ENCODE assay signal across 1 cellular context in the genomic region with DNA sequence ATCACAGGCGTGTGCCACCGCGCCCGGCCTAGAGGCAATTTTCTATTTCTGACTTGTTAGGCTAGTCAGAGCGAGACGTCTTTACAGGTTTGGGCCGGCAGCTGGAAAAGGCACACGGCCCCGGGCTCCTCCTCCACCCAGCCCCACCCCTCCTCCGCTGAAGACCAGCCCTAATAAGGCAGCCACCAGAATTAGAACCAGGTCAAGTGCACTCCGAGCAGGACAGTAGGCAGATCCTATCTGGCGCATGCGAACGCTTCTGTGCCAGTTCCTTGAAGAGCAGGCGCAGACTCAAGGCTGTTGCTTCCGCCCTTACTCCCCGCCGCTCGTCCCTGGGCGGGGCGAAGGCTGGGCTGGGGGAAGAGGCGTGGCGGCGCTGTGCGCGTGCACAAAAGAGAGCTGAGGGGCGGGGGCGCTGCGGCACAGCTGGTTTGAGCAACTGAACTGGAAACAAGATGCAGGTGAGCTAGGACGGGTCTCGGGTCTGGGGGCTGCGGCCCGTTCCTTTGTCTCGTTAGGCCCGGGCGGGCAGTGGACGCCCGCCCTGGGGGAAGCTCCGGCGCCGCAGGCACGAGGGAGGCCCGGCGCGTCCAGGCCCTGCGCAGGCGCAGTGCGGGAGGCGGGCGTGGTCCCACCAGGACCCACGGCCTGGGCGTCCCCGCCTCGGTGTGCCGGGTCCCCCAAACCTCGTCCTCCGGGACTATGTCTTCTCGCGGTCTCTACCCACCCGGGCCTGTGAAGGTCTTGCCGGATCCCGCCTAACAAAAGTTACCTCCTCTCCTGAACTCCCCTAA.
TF ChIP-seq lines count a peak whose summit lies in the region.

TSS of gene PDCL3 (plus strand) at position 381 of the 794 bp plus-strand sequence. CDS start at position 456, 75 bp downstream.

TF ChIP-seq in K562, 482 proteins besides CTCF, POLR2A, EP300 and RAD21 (continued from another document and continues in another):
- TF ChIP-seq SIX5 (IDR thresholded peaks at IDR 0.05; ENCODE audit: borderline replicate concordance in 1 of 2, insufficient read depth in 1 of 2, low read depth in 1 of 2, low read length in 2 of 2) (peak in 1 of 2 experiments; percentile 28; a peak in 1 of 4 replicates), RBBP5 (IDR thresholded peaks at IDR 0.05; ENCODE audit: borderline replicate concordance, insufficient read depth, low read length, poor library complexity, severe bottlenecking) (peak; percentile 63), ZBTB11 (CRISPR knock-in tag; IDR thresholded peaks at IDR 0.05) (peak in 1 of 3 experiments; percentile 43; a peak in 1 of 6 replicates), MXD1 (CRISPR knock-in tag; IDR thresholded peaks at IDR 0.05; ENCODE audit: borderline replicate concordance, poor library complexity, severe bottlenecking) (no peak), NCOA1 (IDR thresholded peaks at IDR 0.05; ENCODE audit: low read depth) (no peak), ZNF717 (CRISPR knock-in tag; IDR thresholded peaks at IDR 0.05) (no peak), PHF20 (IDR thresholded peaks at IDR 0.05; ENCODE audit: partially characterized antibody) (peak; percentile 68), EGR1 (conservative IDR thresholded peaks at IDR 0.05) (peak; percentile 66), MBD2 (IDR thresholded peaks at IDR 0.05; ENCODE audit: borderline replicate concordance, low read depth) (peak; percentile 8; the same call in 1 of the 2 replicates), TARDBP (IDR thresholded peaks at IDR 0.05) (no peak), GTF2E2 (tag; IDR thresholded peaks at IDR 0.05) (no peak), IFI16 (CRISPR knock-in tag; IDR thresholded peaks at IDR 0.05) (no peak), FIP1L1 (IDR thresholded peaks at IDR 0.05; ENCODE audit: low read depth, low read length, poor library complexity, severe bottlenecking) (peak; percentile 88), SIN3A (IDR thresholded peaks at IDR 0.05; ENCODE audit: borderline replicate concordance in 2 of 2, control insufficient read depth in 1 of 2, low read depth in 2 of 2, low read length in 2 of 2) (peak; percentile 59 to 85; a peak in 3 of 4 replicates), HEY1 (CRISPR knock-in tag; IDR thresholded peaks at IDR 0.05; ENCODE audit: borderline replicate concordance) (no peak), FOXK2 (conservative IDR thresholded peaks at IDR 0.05 in 1 of 2, IDR thresholded peaks at IDR 0.05 in 1 of 2; ENCODE audit: low read depth in 2 of 2) (peak in 1 of 2 experiments; percentile 45; a peak in 3 of 4 replicates), POLR2H (tag; IDR thresholded peaks at IDR 0.05; ENCODE audit: low read depth) (peak; percentile 92), NR2C1 (IDR thresholded peaks at IDR 0.05) (peak; percentile 87), NR2C1 (tag; IDR thresholded peaks at IDR 0.05) (peak; percentile 87), BACH1 (tag; IDR thresholded peaks at IDR 0.05) (no peak), SMC3 (conservative IDR thresholded peaks at IDR 0.05; ENCODE audit: insufficient read depth, low read depth, low read length) (no peak), VEZF1 (CRISPR knock-in tag; IDR thresholded peaks at IDR 0.05) (peak; percentile 94), SAP30 (IDR thresholded peaks at IDR 0.05; ENCODE audit: borderline replicate concordance, insufficient read depth, low read depth, low read length, poor library complexity, severe bottlenecking) (peak; percentile 49), ZKSCAN1 (IDR thresholded peaks at IDR 0.05; ENCODE audit: low read depth, low read length) (no peak), KLF1 (tag; IDR thresholded peaks at IDR 0.05) (peak; percentile 66; the same call in 1 of the 2 replicates), SRF (CRISPR knock-in tag; IDR thresholded peaks at IDR 0.05) (peak; percentile 93 to 99), ZNF146 (CRISPR knock-in tag; IDR thresholded peaks at IDR 0.05; ENCODE audit: unreplicated experiment) (no peak), ZNF407 (IDR thresholded peaks at IDR 0.05; ENCODE audit: low read depth) (no peak), ZNF133 (CRISPR knock-in tag; IDR thresholded peaks at IDR 0.05) (no peak), ZNF584 (CRISPR knock-in tag; IDR thresholded peaks at IDR 0.05; ENCODE audit: low read depth) (no peak), YY1 (IDR thresholded peaks at IDR 0.05; ENCODE audit: borderline replicate concordance in 1 of 3, control insufficient read depth in 1 of 3, extremely low read depth in 1 of 3, insufficient read depth in 3 of 3, insufficient read length in 1 of 3, insufficient replicate concordance in 2 of 3, low read depth in 1 of 3, low read length in 2 of 3) (peak in 1 of 3 experiments; percentile 22), GTF3C2 (IDR thresholded peaks at IDR 0.05; ENCODE audit: borderline replicate concordance, extremely low read depth, insufficient read length) (no peak)
- TF ChIP-seq, protein P1, sequence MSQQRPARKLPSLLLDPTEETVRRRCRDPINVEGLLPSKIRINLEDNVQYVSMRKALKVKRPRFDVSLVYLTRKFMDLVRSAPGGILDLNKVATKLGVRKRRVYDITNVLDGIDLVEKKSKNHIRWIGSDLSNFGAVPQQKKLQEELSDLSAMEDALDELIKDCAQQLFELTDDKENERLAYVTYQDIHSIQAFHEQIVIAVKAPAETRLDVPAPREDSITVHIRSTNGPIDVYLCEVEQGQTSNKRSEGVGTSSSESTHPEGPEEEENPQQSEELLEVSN (IDR thresholded peaks at IDR 0.05; ENCODE audit: borderline replicate concordance in 1 of 2, extremely low read depth in 1 of 2, insufficient read depth in 1 of 2, insufficient read length in 1 of 2, low read depth in 1 of 2, low read length in 1 of 2, poor library complexity in 1 of 2, severe bottlenecking in 1 of 2), result peak; percentile 65 to 77
- TF ChIP-seq, protein P2, sequence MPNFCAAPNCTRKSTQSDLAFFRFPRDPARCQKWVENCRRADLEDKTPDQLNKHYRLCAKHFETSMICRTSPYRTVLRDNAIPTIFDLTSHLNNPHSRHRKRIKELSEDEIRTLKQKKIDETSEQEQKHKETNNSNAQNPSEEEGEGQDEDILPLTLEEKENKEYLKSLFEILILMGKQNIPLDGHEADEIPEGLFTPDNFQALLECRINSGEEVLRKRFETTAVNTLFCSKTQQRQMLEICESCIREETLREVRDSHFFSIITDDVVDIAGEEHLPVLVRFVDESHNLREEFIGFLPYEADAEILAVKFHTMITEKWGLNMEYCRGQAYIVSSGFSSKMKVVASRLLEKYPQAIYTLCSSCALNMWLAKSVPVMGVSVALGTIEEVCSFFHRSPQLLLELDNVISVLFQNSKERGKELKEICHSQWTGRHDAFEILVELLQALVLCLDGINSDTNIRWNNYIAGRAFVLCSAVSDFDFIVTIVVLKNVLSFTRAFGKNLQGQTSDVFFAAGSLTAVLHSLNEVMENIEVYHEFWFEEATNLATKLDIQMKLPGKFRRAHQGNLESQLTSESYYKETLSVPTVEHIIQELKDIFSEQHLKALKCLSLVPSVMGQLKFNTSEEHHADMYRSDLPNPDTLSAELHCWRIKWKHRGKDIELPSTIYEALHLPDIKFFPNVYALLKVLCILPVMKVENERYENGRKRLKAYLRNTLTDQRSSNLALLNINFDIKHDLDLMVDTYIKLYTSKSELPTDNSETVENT (CRISPR knock-in tag; IDR thresholded peaks at IDR 0.05), result no peak
